Comparison of ENCODE assay signal across 22 cellular contexts in the genomic region with DNA sequence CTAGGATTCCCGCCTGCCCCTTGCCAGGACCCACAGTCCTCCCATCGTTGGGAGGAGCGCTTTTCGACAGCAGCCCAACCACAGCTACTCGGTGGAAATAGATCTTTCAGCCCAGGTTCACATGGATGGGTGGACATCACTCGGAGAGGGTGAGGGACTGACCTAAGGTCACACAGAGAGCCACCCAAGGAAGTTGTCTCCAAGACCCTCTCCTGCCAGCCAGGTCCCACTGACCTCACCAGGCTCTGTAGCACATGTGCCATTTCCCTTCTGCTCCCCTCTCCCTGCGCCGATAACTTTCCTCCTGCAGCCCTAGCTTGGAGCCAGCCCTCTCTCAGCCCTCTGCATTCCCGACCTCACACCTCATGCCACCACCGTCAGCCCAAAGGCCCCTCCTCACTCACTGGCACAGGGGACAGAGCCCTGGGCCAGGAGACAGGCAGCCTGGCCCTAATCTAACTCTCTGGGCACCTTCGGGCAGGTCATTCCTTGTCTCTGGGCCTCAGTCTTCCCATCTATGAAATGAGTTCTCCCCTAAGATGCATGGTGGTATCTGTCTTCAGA. TPM values are rescaled to one million over a fixed set of nuclear protein-coding genes. Genes with fewer than 3 reads are reported as not detected.
DNase-seq lines count a peak whose midpoint lies in the region; ATAC-seq lines count a peak whose summit lies in the region.
"Had no signal": no experiment of that assay in that cellular context is flagged by ENCODE, and none has a peak within 500 bp of the region (broad histone marks: within the 10 kb centered on the region; RNA-seq: fewer than 3 reads in every experiment).

No MANE protein-coding gene starts in this region.

- DNase-seq in Right ventricle myocardium inferior (ENCODE audit: missing footprints) (no peak), cardiac septum (ENCODE audit: low spot score) (no peak), left ventricle myocardium superior (peak; percentile 74), Karpas-422 (no peak), foreskin melanocyte (no peak)
- DNase-seq: 8988T; Caco-2; CD4-positive, CD25-positive, alpha-beta regulatory T cell; DMS153; GDM1; KBM-7; NCI-H1694 treated with DMSO at 0.1 percent for 48 hours; NCI-H510A; NCI-H748 treated with DMSO at 0.1 percent for 48 hours; NK-92 treated with Interleukin-12 subunit alpha and Interleukin-12 subunit beta, amount 100 ng/mL, for 24 hours; Peyer's patch; SHP77 had no signal

- H3K4me3 ChIP-seq in Karpas-422 (ENCODE audit: low read length) = no peak overlapping the region
- H3K4me3 ChIP-seq: GM23248, Peyer's patch had no signal

- H2AFZ ChIP-seq in Karpas-422 (ENCODE audit: low read length) = no peak overlapping the region
- H2AFZ ChIP-seq: GM23248 had no signal

- peak overlapping the region; percentile 72 for H3K27ac ChIP-seq in cingulate gyrus (ENCODE audit: low read depth, low read length)
- H3K27ac ChIP-seq in Karpas-422 (ENCODE audit: low read length) = no peak overlapping the region
- H3K27ac ChIP-seq: GM23248, Peyer's patch had no signal

- H3K4me2 ChIP-seq in Karpas-422 (ENCODE audit: low read depth, low read length, poor library complexity, severe bottlenecking) = no peak overlapping the region

- intact Hi-C loops in Right ventricle myocardium inferior (cut with DNase I) (no loop called here), cardiac septum (cut with DNase I) (no loop called here), left ventricle myocardium superior (cut with micrococcal nuclease) (no loop called here)

- H3K79me2 ChIP-seq in Karpas-422 (ENCODE audit: low read length) = no peaks in the 10 kb centered on the region

- no peaks in the 10 kb centered on the region for H4K20me1 ChIP-seq in Karpas-422 (ENCODE audit: insufficient read depth, low read depth, low read length)

- H3K27me3 ChIP-seq in Karpas-422 (ENCODE audit: low read length) = no peaks in the 10 kb centered on the region

- ATAC-seq in Right ventricle myocardium inferior = peak; percentile 67
- ATAC-seq in left ventricle myocardium superior = peak; percentile 69
- ATAC-seq in GM18511 (IDR thresholded peaks at IDR 0.05; ENCODE audit: unreplicated experiment) = no peak
- ATAC-seq in HG03460 (IDR thresholded peaks at IDR 0.05; ENCODE audit: unreplicated experiment) = no peak

- no peaks in the 10 kb centered on the region for H3K9me3 ChIP-seq in Karpas-422 (ENCODE audit: low read length)
- H3K9me3 ChIP-seq: Caco-2, Peyer's patch had no signal

- H3K36me3 ChIP-seq in Karpas-422 (ENCODE audit: insufficient read depth, low read length) = no peaks in the 10 kb centered on the region
- H3K36me3 ChIP-seq: Peyer's patch had no signal

- no peak overlapping the region for H3K9ac ChIP-seq in Karpas-422 (ENCODE audit: low read length)
- H3K9ac ChIP-seq: GM23248 had no signal

- no peaks in the 10 kb centered on the region for H3K4me1 ChIP-seq in Karpas-422 (ENCODE audit: low read length)

- H3K9me2 ChIP-seq in Karpas-422 (replicated peaks; ENCODE audit: insufficient read depth, low read length) = no peaks in the 10 kb centered on the region

RNA-seq across cellular contexts. Expression of a gene that starts 4.7 kb away (rescaled TPM):
- 16.0 TPM for total RNA-seq in Right ventricle myocardium inferior
- total RNA-seq in cardiac septum = 67.8 TPM
- 20.5 TPM for total RNA-seq in left ventricle myocardium superior
- not detected in 2 replicates for total RNA-seq in Karpas-422 (2014; rRNA removed; shearing (Covaris generic); ENCODE audit: low replicate concordance)
- total RNA-seq: B cell; CD4-positive, CD25-positive, alpha-beta regulatory T cell; GM23248; Peyer's patch had no signal

RNA-seq across cellular contexts. Expression of a gene that starts 17.6 kb away (rescaled TPM):
- total RNA-seq in Right ventricle myocardium inferior (4.4 TPM), cardiac septum (18.2 TPM), left ventricle myocardium superior (4.2 TPM)
- not detected in 2 replicates for total RNA-seq in Karpas-422 (2014; rRNA removed; shearing (Covaris generic); ENCODE audit: low replicate concordance)
- total RNA-seq: B cell; CD4-positive, CD25-positive, alpha-beta regulatory T cell had no signal

RNA-seq across cellular contexts. Expression of a gene that starts 55.8 kb away (rescaled TPM):
- 195 TPM for total RNA-seq in Right ventricle myocardium inferior
- total RNA-seq in cardiac septum = 215 TPM
- 212 TPM for total RNA-seq in left ventricle myocardium superior
- total RNA-seq in Karpas-422 (2014; rRNA removed; shearing (Covaris generic); ENCODE audit: low replicate concordance) = 465 and 736 TPM in 2 replicates

Comparison
In these comparisons a context has a peak if more than half of its experiments do, and no peak if none do; other contexts are left out.
1. ATAC-seq: peak in Right ventricle myocardium inferior (single experiment) and left ventricle myocardium superior (single experiment); none in GM18511 (single experiment) and HG03460 (single experiment).
2. RNA of a gene that starts 4.7 kb away (total RNA-seq): 67.8 TPM in cardiac septum (single experiment), 20.5 TPM in left ventricle myocardium superior (single experiment) and 16.0 TPM in Right ventricle myocardium inferior (single experiment); not detected in Karpas-422; every median in the first group is over 10 times any median in the second.